16 cellular contexts compared by ENCODE assay signal in the genomic region with DNA sequence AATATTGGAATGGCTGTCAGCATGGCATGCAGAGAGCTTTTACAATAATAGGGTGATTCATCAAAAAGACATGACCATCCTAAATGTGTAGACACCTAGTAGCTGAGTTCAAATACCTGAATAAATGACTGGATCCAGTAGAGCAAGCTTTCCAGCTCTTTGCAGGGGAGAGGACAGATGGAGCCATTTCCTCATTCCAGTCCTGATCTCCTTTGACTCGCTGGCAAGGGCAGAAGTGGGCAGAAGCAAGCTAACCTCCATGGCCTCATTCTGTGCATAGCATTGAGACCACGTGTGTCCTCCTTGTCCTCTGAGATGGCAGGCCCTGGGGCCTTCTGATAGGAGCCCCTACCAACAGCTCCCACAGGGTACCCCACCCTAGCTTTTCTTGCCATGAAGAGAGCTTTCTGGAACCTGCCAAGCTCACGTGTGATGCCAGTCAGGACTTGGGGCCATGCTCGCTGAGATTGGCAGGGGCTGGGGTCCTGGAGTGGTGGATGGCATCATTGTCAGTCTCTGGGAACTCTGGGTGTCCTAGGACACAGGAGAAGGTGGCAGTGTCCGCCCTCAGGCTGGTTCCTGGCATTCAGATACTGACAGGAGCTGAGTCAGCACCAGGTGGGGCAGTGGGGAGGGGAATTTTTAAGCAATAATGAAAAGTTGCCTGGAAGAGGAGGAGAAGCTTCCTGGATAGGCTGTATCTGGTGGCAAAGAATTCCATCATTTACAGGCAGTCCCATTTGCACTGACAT. TPM values are rescaled to one million over a fixed set of nuclear protein-coding genes. Genes with fewer than 3 reads are reported as not detected.
DNase-seq lines count a peak whose midpoint lies in the region; ATAC-seq and TF ChIP-seq lines count a peak whose summit lies in the region.
"Had no signal": no experiment of that assay in that cellular context is flagged by ENCODE, and none has a peak within 500 bp of the region (broad histone marks: within the 10 kb centered on the region; RNA-seq: fewer than 3 reads in every experiment).

No MANE protein-coding gene starts in this region.

- no peak for TF ChIP-seq CTCF in liver (IDR thresholded peaks at IDR 0.05; ENCODE audit: low read depth, low read length, missing input control)

- POLR2A ChIA-PET in activated CD4-positive, alpha-beta memory T cell treated with anti-CD3 and anti-CD28 coated beads for 36 hours (lab: Charles Lee) = no interaction called here

- H3K4me3 ChIP-seq in liver (ENCODE audit: low read depth in 1 of 3, low read length in 3 of 3) = no peak overlapping the region
- H3K4me3 ChIP-seq: gastroesophageal sphincter, thoracic aorta had no signal

- 75% methylated on average over 5 of the region's 5 CpGs for WGBS in liver

- H3K36me3 ChIP-seq in liver (ENCODE audit: control insufficient read depth in 4 of 4, insufficient read depth in 3 of 4, low read depth in 1 of 4, low read length in 3 of 4) = no peaks in the 10 kb centered on the region
- H3K36me3 ChIP-seq: gastroesophageal sphincter, thoracic aorta had no signal

- H3K27ac Mint-ChIP-seq in activated CD4-positive, alpha-beta memory T cell treated with anti-CD3 and anti-CD28 coated beads for 36 hours = no peak overlapping the region
- H3K27ac Mint-ChIP-seq: activated CD8-positive, alpha-beta T cell treated with anti-CD3 and anti-CD28 coated beads, Interleukin-2, amount 10 ng/mL, durations not matched to agents 7 days and 5 days; activated naive CD4-positive, alpha-beta T cell treated with anti-CD3 and anti-CD28 coated beads, Interleukin-2, amount 10 ng/mL, durations not matched to agents 7 days and 5 days; T-cell had no signal

- H3K9ac ChIP-seq in liver (ENCODE audit: low read depth in 1 of 2, low read length in 2 of 2) = no peak overlapping the region

- H3K27ac ChIP-seq in liver (ENCODE audit: low read depth in 1 of 2, low read length in 2 of 2) = peak overlapping the region; percentile 61 to 80
- H3K27ac ChIP-seq: gastroesophageal sphincter, thoracic aorta had no signal

- CTCF ChIA-PET in activated CD4-positive, alpha-beta memory T cell treated with anti-CD3 and anti-CD28 coated beads for 36 hours (lab: Charles Lee) = no interaction called here

- H3K4me1 Mint-ChIP-seq in activated CD4-positive, alpha-beta memory T cell treated with anti-CD3 and anti-CD28 coated beads for 36 hours (ENCODE audit: low read depth) = peaks cover 3% of the 10 kb centered on the region
- H3K4me1 Mint-ChIP-seq: activated naive CD4-positive, alpha-beta T cell treated with anti-CD3 and anti-CD28 coated beads, Interleukin-2, amount 10 ng/mL, durations not matched to agents 7 days and 5 days had no signal

- TF ChIP-seq RAD21 in liver (IDR thresholded peaks at IDR 0.05) = no peak

- in situ Hi-C loops in ACHN (cut with HindIII; ENCODE audit: low pct_ligation_motif_present, low pct_unique_long_range_greater_than_20kb, low sequenced_read_pairs) = no loop called here
- in situ Hi-C loops in T47D (cut with HindIII; ENCODE audit: low pct_unique_long_range_greater_than_20kb, low sequenced_read_pairs) = no loop called here

- intact Hi-C loops in activated CD4-positive, alpha-beta memory T cell treated with anti-CD3 and anti-CD28 coated beads for 36 hours (cut with micrococcal nuclease) = no loop called here

- no peaks in the 10 kb centered on the region for H3K9me3 Mint-ChIP-seq in activated CD4-positive, alpha-beta memory T cell treated with anti-CD3 and anti-CD28 coated beads for 36 hours
- H3K9me3 Mint-ChIP-seq: activated naive CD4-positive, alpha-beta T cell treated with anti-CD3 and anti-CD28 coated beads, Interleukin-2, amount 10 ng/mL, durations not matched to agents 7 days and 5 days; T-cell had no signal

- H3K27me3 Mint-ChIP-seq in activated CD4-positive, alpha-beta memory T cell treated with anti-CD3 and anti-CD28 coated beads for 36 hours = peaks cover 5% of the 10 kb centered on the region

- H3K9me3 ChIP-seq in liver (ENCODE audit: control insufficient read depth in 4 of 4, low read length in 3 of 4) = no peaks in the 10 kb centered on the region
- H3K9me3 ChIP-seq: gastroesophageal sphincter, thoracic aorta had no signal

- ATAC-seq in GM21381 (IDR thresholded peaks at IDR 0.05; ENCODE audit: unreplicated experiment) (no peak), GM21786 (IDR thresholded peaks at IDR 0.05; ENCODE audit: unreplicated experiment) (no peak)
- ATAC-seq: activated CD8-positive, alpha-beta T cell treated with anti-CD3 and anti-CD28 coated beads, Interleukin-2, amount 10 ng/mL, durations not matched to agents 7 days and 5 days; gastroesophageal sphincter; T-cell had no signal

- H3K4me1 ChIP-seq in liver (ENCODE audit: control insufficient read depth in 4 of 4, insufficient read depth in 4 of 4, low read length in 3 of 4) = peaks cover 10 to 28% (median 22%) of the 10 kb centered on the region in 4 donors

- H3K4me3 Mint-ChIP-seq in activated CD4-positive, alpha-beta memory T cell treated with anti-CD3 and anti-CD28 coated beads for 36 hours = no peak overlapping the region
- H3K4me3 Mint-ChIP-seq: activated CD8-positive, alpha-beta T cell treated with anti-CD3 and anti-CD28 coated beads, Interleukin-2, amount 10 ng/mL, durations not matched to agents 7 days and 5 days; activated naive CD4-positive, alpha-beta T cell treated with anti-CD3 and anti-CD28 coated beads, Interleukin-2, amount 10 ng/mL, durations not matched to agents 7 days and 5 days; T-cell had no signal

- peak; percentile 88 for DNase-seq in ACHN
- DNase-seq in HT1080 (ENCODE audit: low read depth) = peak; percentile 78
- DNase-seq in T47D (ENCODE audit: low read depth in 1 of 2, low spot score in 1 of 2) = peak; percentile 50 to 88
- no peak for DNase-seq in activated CD4-positive, alpha-beta memory T cell treated with anti-CD3 and anti-CD28 coated beads for 36 hours
- DNase-seq in NCI-H524 treated with DMSO at 0.1 percent for 48 hours (lab: John Stamatoyannopoulos, UW) = no peak
- DNase-seq: activated CD8-positive, alpha-beta T cell treated with anti-CD3 and anti-CD28 coated beads, Interleukin-2, amount 10 ng/mL, durations not matched to agents 7 days and 5 days; activated naive CD4-positive, alpha-beta T cell treated with anti-CD3 and anti-CD28 coated beads, Interleukin-2, amount 10 ng/mL, durations not matched to agents 7 days and 5 days; H7; NCI-H1048; NCI-H748 treated with DMSO at 0.1 percent for 48 hours; T-cell had no signal

- no peaks in the 10 kb centered on the region for H3K27me3 ChIP-seq in liver (ENCODE audit: control insufficient read depth in 4 of 4, insufficient read depth in 4 of 4, low read length in 3 of 4)
- H3K27me3 ChIP-seq: gastroesophageal sphincter had no signal

- H3K36me3 Mint-ChIP-seq in activated CD4-positive, alpha-beta memory T cell treated with anti-CD3 and anti-CD28 coated beads for 36 hours = no peaks in the 10 kb centered on the region
- H3K36me3 Mint-ChIP-seq: activated naive CD4-positive, alpha-beta T cell treated with anti-CD3 and anti-CD28 coated beads, Interleukin-2, amount 10 ng/mL, durations not matched to agents 7 days and 5 days; T-cell had no signal

TF ChIP-seq in liver, 16 proteins besides CTCF, POLR2A, EP300 and RAD21 (continues in another document):
- no peak for TF ChIP-seq HNF4G (IDR thresholded peaks at IDR 0.05)
- TF ChIP-seq, protein P1, sequence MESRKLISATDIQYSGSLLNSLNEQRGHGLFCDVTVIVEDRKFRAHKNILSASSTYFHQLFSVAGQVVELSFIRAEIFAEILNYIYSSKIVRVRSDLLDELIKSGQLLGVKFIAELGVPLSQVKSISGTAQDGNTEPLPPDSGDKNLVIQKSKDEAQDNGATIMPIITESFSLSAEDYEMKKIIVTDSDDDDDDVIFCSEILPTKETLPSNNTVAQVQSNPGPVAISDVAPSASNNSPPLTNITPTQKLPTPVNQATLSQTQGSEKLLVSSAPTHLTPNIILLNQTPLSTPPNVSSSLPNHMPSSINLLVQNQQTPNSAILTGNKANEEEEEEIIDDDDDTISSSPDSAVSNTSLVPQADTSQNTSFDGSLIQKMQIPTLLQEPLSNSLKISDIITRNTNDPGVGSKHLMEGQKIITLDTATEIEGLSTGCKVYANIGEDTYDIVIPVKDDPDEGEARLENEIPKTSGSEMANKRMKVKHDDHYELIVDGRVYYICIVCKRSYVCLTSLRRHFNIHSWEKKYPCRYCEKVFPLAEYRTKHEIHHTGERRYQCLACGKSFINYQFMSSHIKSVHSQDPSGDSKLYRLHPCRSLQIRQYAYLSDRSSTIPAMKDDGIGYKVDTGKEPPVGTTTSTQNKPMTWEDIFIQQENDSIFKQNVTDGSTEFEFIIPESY (IDR thresholded peaks at IDR 0.05) = no peak
- TF ChIP-seq HNF4A (conservative IDR thresholded peaks at IDR 0.05) = peak in 1 of 2 donors; percentile 25
- TF ChIP-seq FOXA1 (IDR thresholded peaks at IDR 0.05) = no peak
- TF ChIP-seq YY1 (IDR thresholded peaks at IDR 0.05) = no peak
- TF ChIP-seq, protein P2, sequence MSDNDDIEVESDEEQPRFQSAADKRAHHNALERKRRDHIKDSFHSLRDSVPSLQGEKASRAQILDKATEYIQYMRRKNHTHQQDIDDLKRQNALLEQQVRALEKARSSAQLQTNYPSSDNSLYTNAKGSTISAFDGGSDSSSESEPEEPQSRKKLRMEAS (IDR thresholded peaks at IDR 0.05) = peak; percentile 41
- TF ChIP-seq SP1 (IDR thresholded peaks at IDR 0.05) = peak; percentile 19
- TF ChIP-seq JUND (IDR thresholded peaks at IDR 0.05) = peak in 1 of 2 donors; percentile 22

RNA-seq across cellular contexts. Expression of a gene that starts 33.6 kb away (rescaled TPM):
- total RNA-seq in HT1080 (2014; rRNA removed; shearing (Covaris generic)) = 48.7 and 52.8 TPM in 2 replicates
- polyA plus RNA-seq in HT1080 (2015; cell fraction: cytosol; rRNA removed) = 22.7 and 24.4 TPM in 2 replicates
- 17.7 and 19.2 TPM in 2 replicates for polyA plus RNA-seq in HT1080 (2015; cell fraction: nucleus; rRNA removed)
- 10 to 100 TPM in 1 of 2 donors, 1 to 10 TPM in 1; 5.9 to 25.1 TPM for total RNA-seq in liver
- polyA plus RNA-seq in liver = 10 to 100 TPM in 1 of 2 donors, 1 to 10 TPM in 1; 6.2 to 23.3 TPM
- 1 to 10 TPM in 1 of 2 experiments, under 1 TPM in 1; 0.82 to 1.3 TPM for total RNA-seq in activated CD4-positive, alpha-beta memory T cell treated with anti-CD3 and anti-CD28 coated beads for 36 hours
- total RNA-seq: activated CD8-positive, alpha-beta T cell treated with anti-CD3 and anti-CD28 coated beads, Interleukin-2, amount 10 ng/mL, durations not matched to agents 7 days and 5 days had no signal

Comparison
In these comparisons a context has a peak if more than half of its experiments do, and no peak if none do; other contexts are left out.
1. DNase-seq: peak in ACHN (single experiment), HT1080 (single experiment) and T47D (2 of 2); none in activated CD4-positive, alpha-beta memory T cell treated with anti-CD3 and anti-CD28 coated beads for 36 hours (single experiment) and NCI-H524 treated with DMSO at 0.1 percent for 48 hours (single experiment).